7 cellular contexts compared by ENCODE assay signal in genomic region chr20:50768991-50769390, GRCh38. TPM values are rescaled to one million over a fixed set of nuclear protein-coding genes. Genes with fewer than 3 reads are reported as not detected.
DNase-seq lines count a peak whose midpoint lies in the region; ATAC-seq, FAIRE-seq and TF ChIP-seq lines count a peak whose summit lies in the region.
"Not testable (repeated sequence)": the region's sequence is repeated elsewhere in the genome, so short reads cannot be mapped to it uniquely, and the experiment has no call there.

No MANE protein-coding gene starts in this region.

- WGBS in H9 (ENCODE audit: extremely low coverage, insufficient read length, low lambda C conversion rate) = no CpG with 5 or more reads among the region's 7 CpGs
- 33% methylated on average over 6 of the region's 7 CpGs for WGBS in GM12878 (ENCODE audit: insufficient coverage, insufficient replicate concordance, low lambda C conversion rate, missing lambda C conversion rate)
- 56 to 89% methylated on average over 2 to 5 of the region's 7 CpGs for WGBS in endodermal cell (ENCODE audit: insufficient coverage in 1 of 2, insufficient read length in 1 of 2), 2 experiments
- WGBS in HepG2 (ENCODE audit: low lambda C conversion rate) = 6% methylated on average over 7 of the region's 7 CpGs

- not testable (repeated sequence) for H3K14ac ChIP-seq in H9 (ENCODE audit: insufficient read depth, low read length)

- not testable (repeated sequence) for H3K27ac ChIP-seq in H9 (ENCODE audit: insufficient read length, low read depth, low read length); RWPE2 (ENCODE audit: poor library complexity, severe bottlenecking); GM12878 (ENCODE audit: control insufficient read depth, insufficient read depth); endodermal cell (ENCODE audit: low read depth, low read length); HepG2 (ENCODE audit: extremely low read length, insufficient read depth, low read length); upper lobe of right lung

- not testable (repeated sequence) for H2BK20ac ChIP-seq in H9 (ENCODE audit: low read depth, low read length, poor library complexity, severe bottlenecking)

- not testable (repeated sequence) for H3K18ac ChIP-seq in H9 (ENCODE audit: insufficient read length, low read depth, low read length)

- not testable (repeated sequence) for H4K8ac ChIP-seq in H9 (replicated peaks; ENCODE audit: insufficient read length, low read depth, low read length)

- not testable (repeated sequence) for H3K9me3 ChIP-seq in H9 (ENCODE audit: control insufficient read depth, low read depth, low read length); RWPE2 (ENCODE audit: severe bottlenecking); GM12878 (replicated peaks; ENCODE audit: control insufficient read depth, insufficient read depth, low read length); endodermal cell (ENCODE audit: control insufficient read depth, low read length); HepG2 (ENCODE audit: low read length); upper lobe of right lung

- intact Hi-C loops in GM12878 (cut with micrococcal nuclease; ENCODE audit: unreplicated experiment); HepG2 (cut with micrococcal nuclease; ENCODE audit: unreplicated experiment); posterior vena cava (cut with DNase I); upper lobe of right lung (cut with DNase I): not testable (repeated sequence)

- SMC1A ChIA-PET in GM12878 (lab: Charles Lee; ENCODE audit: uncharacterized antibody, unreplicated experiment) = not testable (repeated sequence)

- TF ChIP-seq RAD21 in GM12878 (IDR thresholded peaks at IDR 0.05; ENCODE audit: insufficient read depth, low read depth, low read length); HepG2 (CRISPR knock-in tag; IDR thresholded peaks at IDR 0.05): not testable (repeated sequence)

- not testable (repeated sequence) for H3K23me2 ChIP-seq in H9 (ENCODE audit: insufficient read length, low read depth, low read length, poor library complexity, severe bottlenecking)

- not testable (repeated sequence) for H3K9ac ChIP-seq in H9 (ENCODE audit: extremely low read depth, insufficient read length, low read length); GM12878 (ENCODE audit: control insufficient read depth, insufficient read depth, low read length); endodermal cell (ENCODE audit: extremely low read depth, low read length, poor library complexity, severe bottlenecking)
- peak overlapping the region; percentile 28; the same call in 1 of the 2 replicates for H3K9ac ChIP-seq in HepG2 (ENCODE audit: insufficient read depth, low read depth, low read length)

- H3K36me3 Mint-ChIP-seq in H9 (ENCODE audit: insufficient read depth in 1 of 3, low read depth in 3 of 3); endodermal cell (ENCODE audit: low read depth): not testable (repeated sequence)

- H2BK12ac ChIP-seq in H9 (ENCODE audit: insufficient read length, low read depth, low read length) = not testable (repeated sequence)

- TF ChIP-seq POLR2A in GM12878 (IDR thresholded peaks at IDR 0.05; ENCODE audit: low read depth, low read length); HepG2 (IDR thresholded peaks at IDR 0.05; ENCODE audit: insufficient read depth in 1 of 2, low read depth in 2 of 2, low read length in 2 of 2): not testable (repeated sequence)

- not testable (repeated sequence) for H3K27ac Mint-ChIP-seq in H9, endodermal cell

- in situ Hi-C loops in GM12878 (cut with MboI); HepG2 (cut with HindIII; ENCODE audit: extremely low pct_ligation_motif_present, low pct_unique_long_range_greater_than_20kb): not testable (repeated sequence)

- not testable (repeated sequence) for H2AK5ac ChIP-seq in H9 (ENCODE audit: insufficient read length, low read length)

- not testable (repeated sequence) for H3K4me1 ChIP-seq in H9 (ENCODE audit: insufficient read depth, low read length); GM12878 (ENCODE audit: control insufficient read depth, insufficient read depth, low read length); endodermal cell (ENCODE audit: control insufficient read depth, insufficient read depth, low read length); upper lobe of right lung
- peaks cover 13% of the 10 kb centered on the region for H3K4me1 ChIP-seq in RWPE2 (ENCODE audit: insufficient read depth, poor library complexity, severe bottlenecking)
- H3K4me1 ChIP-seq in HepG2 (ENCODE audit: insufficient read depth, low read length) = peaks cover 61% of the 10 kb centered on the region

- DNase-seq in H9 (peak; percentile 33), RWPE2 (ENCODE audit: low spot score) (peak; percentile 63), endodermal cell (peak; percentile 67), posterior vena cava (ENCODE audit: low spot score) (peak; percentile 8), upper lobe of right lung (peak; percentile 31)
- not testable (repeated sequence) for DNase-seq in GM12878 (ENCODE audit: low read depth, low spot score); HepG2 (ENCODE audit: low spot score)

- H4K5ac ChIP-seq in H9 (ENCODE audit: insufficient read length, low read depth, low read length) = not testable (repeated sequence)

- not testable (repeated sequence) for H2AFZ ChIP-seq in H9 (ENCODE audit: low read length); GM12878 (ENCODE audit: control insufficient read depth, low read depth, low read length)
- H2AFZ ChIP-seq in HepG2 (ENCODE audit: low read length) = peak overlapping the region; percentile 66

- not testable (repeated sequence) for H4K20me1 ChIP-seq in H9 (ENCODE audit: control insufficient read depth, insufficient read depth, insufficient read length); GM12878 (ENCODE audit: control insufficient read depth, insufficient read depth); HepG2 (ENCODE audit: insufficient read depth, low read length)

- not testable (repeated sequence) for H3K4me2 ChIP-seq in H9 (ENCODE audit: insufficient read depth, insufficient read length, low read length); GM12878 (ENCODE audit: control insufficient read depth, insufficient read depth)
- H3K4me2 ChIP-seq in HepG2 (ENCODE audit: low read depth, low read length) = peak overlapping the region; percentile 77

- not testable (repeated sequence) for H3K9me3 Mint-ChIP-seq in H9, endodermal cell

- H4K91ac ChIP-seq in H9 (ENCODE audit: insufficient read length, low read depth, low read length) = not testable (repeated sequence)

- H3K4me3 Mint-ChIP-seq in H9, endodermal cell: not testable (repeated sequence)

- not testable (repeated sequence) for H3K36me3 ChIP-seq in RWPE2 (ENCODE audit: low read depth); GM12878 (ENCODE audit: control insufficient read depth in 2 of 2, insufficient read depth in 2 of 2, low read length in 1 of 2); endodermal cell (ENCODE audit: control insufficient read depth, insufficient read depth, low read length); HepG2 (replicated peaks in 1 of 2; ENCODE audit: control insufficient read depth in 1 of 2, insufficient read depth in 2 of 2, low read length in 2 of 2); upper lobe of right lung

- RAD21 ChIA-PET in GM12878 (lab: Charles Lee; ENCODE audit: unreplicated experiment) = not testable (repeated sequence)

- H3K79me1 ChIP-seq in H9 (ENCODE audit: insufficient read depth, low read depth, low read length, poor library complexity, severe bottlenecking) = not testable (repeated sequence)

- ATAC-seq in RWPE2 (ENCODE audit: low read depth) = peak; percentile 15; the same call in 1 of the 3 replicates
- peak; percentile 37; the same call in 2 of the 3 replicates for ATAC-seq in GM12878
- ATAC-seq in HepG2 = peak; percentile 54
- ATAC-seq in upper lobe of right lung = not testable (repeated sequence)

- POLR2A ChIA-PET in GM12878 (lab: Charles Lee) = not testable (repeated sequence)
- POLR2A ChIA-PET in HepG2 (lab: Yijun Ruan, JAX) = interaction anchor here (0.8 to 1.5 kb wide), 2 partner anchors 22 to 25 kb away, joined by 3 to 4 read pairs; no protein-coding TSS in a partner anchor

- TF ChIP-seq CTCF in H9 (conservative IDR thresholded peaks at IDR 0.05); RWPE2 (IDR thresholded peaks at IDR 0.05; ENCODE audit: poor library complexity, severe bottlenecking); GM12878 (IDR thresholded peaks at IDR 0.05 in 2 of 3, conservative IDR thresholded peaks at IDR 0.05 in 1 of 3; ENCODE audit: control insufficient read depth in 2 of 3, extremely low read depth in 1 of 3, insufficient read depth in 1 of 3, low read depth in 3 of 3, low read length in 3 of 3); HepG2 (CRISPR knock-in tag; IDR thresholded peaks at IDR 0.05); upper lobe of right lung (IDR thresholded peaks at IDR 0.05): not testable (repeated sequence)
- peak; percentile 20 for TF ChIP-seq CTCF in endodermal cell (conservative IDR thresholded peaks at IDR 0.05)

- not testable (repeated sequence) for H3T11ph ChIP-seq in H9 (ENCODE audit: low read length)

- H3K4me3 ChIP-seq in RWPE2 (ENCODE audit: severe bottlenecking); GM12878; endodermal cell (ENCODE audit: low read length); upper lobe of right lung: not testable (repeated sequence)
- peak overlapping the region in 2 of 3 experiments; percentile 5 to 54; a peak in 3 of 6 replicates for H3K4me3 ChIP-seq in HepG2 (replicated peaks in 1 of 3; ENCODE audit: insufficient read depth in 1 of 3, low read depth in 2 of 3, low read length in 3 of 3)

- H3K27me3 Mint-ChIP-seq in H9 (ENCODE audit: low read depth); endodermal cell (ENCODE audit: insufficient read depth): not testable (repeated sequence)

- not testable (repeated sequence) for H3K56ac ChIP-seq in H9 (ENCODE audit: insufficient read length, low read depth, low read length)

- FAIRE-seq in GM12878 (lab: Jason Lieb, UNC) (peak; percentile 72), HepG2 (lab: Jason Lieb, UNC) (peak; percentile 18)

- not testable (repeated sequence) for H2BK5ac ChIP-seq in H9 (ENCODE audit: insufficient read length, low read length)

- TF ChIP-seq EP300 in GM12878 (IDR thresholded peaks at IDR 0.05; ENCODE audit: borderline replicate concordance in 1 of 2, control insufficient read depth in 1 of 2, low read depth in 2 of 2, low read length in 2 of 2); HepG2 (IDR thresholded peaks at IDR 0.05; ENCODE audit: low read depth in 2 of 2, low read length in 2 of 2); HepG2 (CRISPR knock-in tag; IDR thresholded peaks at IDR 0.05; ENCODE audit: borderline replicate concordance): not testable (repeated sequence)

- not testable (repeated sequence) for H3K79me2 ChIP-seq in H9 (ENCODE audit: insufficient read depth, low read length); GM12878 (ENCODE audit: control insufficient read depth, insufficient read depth, low read length); HepG2 (ENCODE audit: insufficient read depth, low read length)

- CTCF ChIA-PET in GM12878 (lab: Yijun Ruan, JAX) = interaction anchor here (1.0 kb wide), 1 partner anchor 21 kb away, joined by 3 read pairs; no protein-coding TSS in a partner anchor
- CTCF ChIA-PET in HepG2 (lab: Yijun Ruan, JAX; ENCODE audit: low intra/inter-chr PET ratio, low total read pairs) = not testable (repeated sequence)

- not testable (repeated sequence) for BruUV-seq in GM12878 (replicated peaks; lab: Mats Ljungman, UMichigan); HepG2 (replicated peaks; lab: Mats Ljungman, UMichigan)

- H3K23ac ChIP-seq in H9 (ENCODE audit: insufficient read length, low read depth, low read length) = not testable (repeated sequence)

- peaks cover 19 to 27% of the 10 kb centered on the region in 2 experiments for H3K4me1 Mint-ChIP-seq in H9
- peaks cover 19% of the 10 kb centered on the region for H3K4me1 Mint-ChIP-seq in endodermal cell

- H3K4ac ChIP-seq in H9 (ENCODE audit: low read depth, low read length) = not testable (repeated sequence)

- H3K27me3 ChIP-seq in H9 (ENCODE audit: insufficient read depth, low read length); RWPE2 (ENCODE audit: insufficient read depth, poor library complexity, severe bottlenecking); GM12878 (replicated peaks in 1 of 2; ENCODE audit: control insufficient read depth in 2 of 2, insufficient read depth in 2 of 2, low read length in 1 of 2); endodermal cell (ENCODE audit: control insufficient read depth, insufficient read depth, low read length, poor library complexity, severe bottlenecking); HepG2 (ENCODE audit: control insufficient read depth in 1 of 2, insufficient read depth in 2 of 2, low read length in 2 of 2); upper lobe of right lung: not testable (repeated sequence)

- H2BK15ac ChIP-seq in H9 (ENCODE audit: low read depth, low read length) = not testable (repeated sequence)

- not testable (repeated sequence) for H2BK120ac ChIP-seq in H9 (ENCODE audit: low read depth, low read length, poor library complexity, severe bottlenecking)

RNA-seq across cellular contexts. Expression of gene BCAS4, which starts 25.9 kb away (rescaled TPM):
- total RNA-seq in H9 (2021) (16.9 and 21.4 TPM in 2 replicates), GM12878 (2014; rRNA removed) (196 and 212 TPM in 2 replicates), GM12878 (2014; rRNA removed; fragmentation: Illumina TruSeq; extraction: Trizol) (30.7 and 40.4 TPM in 2 replicates), GM12878 (2021) (84.3 and 90.1 TPM in 2 replicates), endodermal cell (10 to 100 TPM in 1 of 2 donors, 1 to 10 TPM in 1; 9.5 to 25.2 TPM), HepG2 (2016; rRNA removed; fragmentation: Illumina TruSeq; extraction: Trizol) (5.9 and 7.2 TPM in 2 replicates), posterior vena cava (1 to 10 TPM; 2.1 to 2.7 TPM), upper lobe of right lung (4.3 TPM)
- 33.2 and 41.2 TPM in 2 replicates for total RNA-seq in GM12878 (2013; cell fraction: nucleolus; rRNA removed)
- polyA plus RNA-seq in GM12878 (2011; ENCODE audit: low read depth) = 197 TPM
- polyA plus RNA-seq in GM12878 (2011; rRNA removed) (21.8 and 31.5 TPM in 2 replicates), GM12878 (2014; fragmentation: Illumina TruSeq; extraction: Trizol) (19.5 and 30.1 TPM in 2 replicates), GM12878 (2014; fragmentation: Nextera tagmentation; extraction: Ambion mirVana) (10 to 100 TPM; 14.8 to 34.2 TPM), GM12878 (2014; rRNA removed) (214 and 266 TPM in 2 replicates), GM12878 (2016; fragmentation: Nextera tagmentation; extraction: Ambion mirVana) (100 to 1,000 TPM; 127 to 132 TPM), HepG2 (2011; rRNA removed) (7.9 and 8.0 TPM in 2 replicates)
- polyA plus RNA-seq in GM12878 (2011; cell fraction: cytosol; rRNA removed) = 28.9 and 69.9 TPM in 2 replicates
- polyA plus RNA-seq in GM12878 (2011; cell fraction: nucleus; rRNA removed) = 43.0 and 45.6 TPM in 2 replicates
- 87.8 and 101 TPM in 2 replicates for polyA plus RNA-seq in GM12878 (2012)
- 13.5 and 16.0 TPM in 2 replicates for polyA minus RNA-seq in GM12878 (2011; rRNA and poly(A)+ RNA removed)
- 5.9 and 7.5 TPM in 2 replicates for polyA minus RNA-seq in GM12878 (2011; cell fraction: cytosol; rRNA and poly(A)+ RNA removed)
- polyA minus RNA-seq in GM12878 (2011; cell fraction: nucleus; rRNA and poly(A)+ RNA removed) = 13.7 and 22.7 TPM in 2 replicates
- 10.0 TPM for polyA plus RNA-seq in endodermal cell (2013, experiment 1 of 2)
- polyA plus RNA-seq in endodermal cell (2013, experiment 2 of 2) = 10.5 TPM
- total RNA-seq in HepG2 (2016; cell fraction: cytosol; rRNA removed; fragmentation: Illumina TruSeq; extraction: Trizol; ENCODE audit: low read depth) = 3.6 and 4.1 TPM in 2 replicates
- 7.0 and 8.2 TPM in 2 replicates for total RNA-seq in HepG2 (2016; cell fraction: insoluble cytoplasmic fraction; rRNA removed; fragmentation: Illumina TruSeq; extraction: Trizol)
- 6.0 and 7.8 TPM in 2 replicates for total RNA-seq in HepG2 (2016; cell fraction: membrane; rRNA removed; fragmentation: Illumina TruSeq; extraction: Trizol)
- total RNA-seq in HepG2 (2016; cell fraction: nucleus; rRNA removed; fragmentation: Illumina TruSeq; extraction: Trizol) = 3.0 and 4.1 TPM in 2 replicates
- polyA plus RNA-seq in HepG2 (2011; cell fraction: cytosol; rRNA removed) = 6.7 and 10.5 TPM in 2 replicates
- 4.6 and 7.3 TPM in 2 replicates for polyA plus RNA-seq in HepG2 (2011; cell fraction: nucleus; rRNA removed)
- polyA plus RNA-seq in HepG2 (2012) = 3.8 and 5.2 TPM in 2 replicates
- 6.8 and 7.0 TPM in 2 replicates for polyA plus RNA-seq in HepG2 (2016; cell fraction: cytosol; fragmentation: Illumina TruSeq; extraction: Trizol; ENCODE audit: low read depth)
- polyA plus RNA-seq in HepG2 (2016; cell fraction: insoluble cytoplasmic fraction; fragmentation: Illumina TruSeq; extraction: Trizol; ENCODE audit: low read depth) = 6.9 and 7.1 TPM in 2 replicates
- polyA plus RNA-seq in HepG2 (2016; cell fraction: membrane; fragmentation: Illumina TruSeq; extraction: Trizol; ENCODE audit: low read depth) = 5.1 and 6.4 TPM in 2 replicates
- polyA plus RNA-seq in HepG2 (2016; cell fraction: nucleus; fragmentation: Illumina TruSeq; extraction: Trizol; ENCODE audit: insufficient read depth, low read depth) = 3.6 and 6.6 TPM in 2 replicates
- 0.07 and 10.0 TPM in 2 replicates for polyA minus RNA-seq in HepG2 (2011; rRNA and poly(A)+ RNA removed; ENCODE audit: low replicate concordance)
- 2.9 and 4.1 TPM in 2 replicates for polyA minus RNA-seq in HepG2 (2011; cell fraction: cytosol; rRNA and poly(A)+ RNA removed)
- 2.9 and 4.1 TPM in 2 replicates for polyA minus RNA-seq in HepG2 (2011; cell fraction: nucleus; rRNA and poly(A)+ RNA removed)

RNA-seq across cellular contexts. Expression of gene PARD6B, which starts 37.6 kb away (rescaled TPM):
- total RNA-seq in H9 (2021) (27.4 and 31.7 TPM in 2 replicates), GM12878 (2014; rRNA removed) (2.1 and 2.6 TPM in 2 replicates), GM12878 (2014; rRNA removed; fragmentation: Illumina TruSeq; extraction: Trizol) (3.0 and 3.1 TPM in 2 replicates), GM12878 (2021) (4.3 and 4.7 TPM in 2 replicates), endodermal cell (10 to 100 TPM; 29.0 to 36.7 TPM), HepG2 (2016; rRNA removed; fragmentation: Illumina TruSeq; extraction: Trizol) (22.2 and 26.6 TPM in 2 replicates), posterior vena cava (1 to 10 TPM; 1.0 to 1.4 TPM), upper lobe of right lung (43.2 TPM)
- total RNA-seq in GM12878 (2013; cell fraction: nucleolus; rRNA removed) = 5.4 and 5.5 TPM in 2 replicates
- polyA plus RNA-seq in GM12878 (2011; ENCODE audit: low read depth) = 0.54 TPM
- polyA plus RNA-seq in GM12878 (2011; rRNA removed) (1.3 and 2.6 TPM in 2 replicates), GM12878 (2014; fragmentation: Illumina TruSeq; extraction: Trizol) (0.65 and 1.1 TPM in 2 replicates), GM12878 (2014; fragmentation: Nextera tagmentation; extraction: Ambion mirVana) (1 to 10 TPM in 1 of 2 experiments, under 1 TPM in 1; 0.57 to 1.9 TPM), GM12878 (2014; rRNA removed) (0.85 and 0.86 TPM in 2 replicates), GM12878 (2016; fragmentation: Nextera tagmentation; extraction: Ambion mirVana) (1 to 10 TPM; 2.5 to 3.0 TPM), HepG2 (2011; rRNA removed) (6.0 and 6.9 TPM in 2 replicates)
- 0.57 and 0.67 TPM in 2 replicates for polyA plus RNA-seq in GM12878 (2011; cell fraction: cytosol; rRNA removed)
- polyA plus RNA-seq in GM12878 (2011; cell fraction: nucleus; rRNA removed) = 0.55 and 0.63 TPM in 2 replicates
- 0.60 and 0.88 TPM in 2 replicates for polyA plus RNA-seq in GM12878 (2012)
- 1.2 and 1.8 TPM in 2 replicates for polyA minus RNA-seq in GM12878 (2011; rRNA and poly(A)+ RNA removed)
- polyA minus RNA-seq in GM12878 (2011; cell fraction: cytosol; rRNA and poly(A)+ RNA removed) = 1.2 and 1.6 TPM in 2 replicates
- polyA minus RNA-seq in GM12878 (2011; cell fraction: nucleus; rRNA and poly(A)+ RNA removed) = 0.73 and 1.1 TPM in 2 replicates
- 5.8 TPM for polyA plus RNA-seq in endodermal cell (2013, experiment 1 of 2)
- 7.0 TPM for polyA plus RNA-seq in endodermal cell (2013, experiment 2 of 2)
- 1.9 TPM in 2 replicates for total RNA-seq in HepG2 (2016; cell fraction: cytosol; rRNA removed; fragmentation: Illumina TruSeq; extraction: Trizol; ENCODE audit: low read depth)
- total RNA-seq in HepG2 (2016; cell fraction: insoluble cytoplasmic fraction; rRNA removed; fragmentation: Illumina TruSeq; extraction: Trizol) = 21.4 and 26.1 TPM in 2 replicates
- total RNA-seq in HepG2 (2016; cell fraction: membrane; rRNA removed; fragmentation: Illumina TruSeq; extraction: Trizol) = 10.5 and 11.8 TPM in 2 replicates
- 12.5 and 14.9 TPM in 2 replicates for total RNA-seq in HepG2 (2016; cell fraction: nucleus; rRNA removed; fragmentation: Illumina TruSeq; extraction: Trizol)
- 2.8 and 4.1 TPM in 2 replicates for polyA plus RNA-seq in HepG2 (2011; cell fraction: cytosol; rRNA removed)
- 2.6 and 3.1 TPM in 2 replicates for polyA plus RNA-seq in HepG2 (2011; cell fraction: nucleus; rRNA removed)
- 4.6 and 4.9 TPM in 2 replicates for polyA plus RNA-seq in HepG2 (2012)
- polyA plus RNA-seq in HepG2 (2016; cell fraction: cytosol; fragmentation: Illumina TruSeq; extraction: Trizol; ENCODE audit: low read depth) = 0.35 and 0.57 TPM in 2 replicates
- 8.8 and 9.1 TPM in 2 replicates for polyA plus RNA-seq in HepG2 (2016; cell fraction: insoluble cytoplasmic fraction; fragmentation: Illumina TruSeq; extraction: Trizol; ENCODE audit: low read depth)
- 2.6 and 2.7 TPM in 2 replicates for polyA plus RNA-seq in HepG2 (2016; cell fraction: membrane; fragmentation: Illumina TruSeq; extraction: Trizol; ENCODE audit: low read depth)
- 13.0 and 13.3 TPM in 2 replicates for polyA plus RNA-seq in HepG2 (2016; cell fraction: nucleus; fragmentation: Illumina TruSeq; extraction: Trizol; ENCODE audit: insufficient read depth, low read depth)
- polyA minus RNA-seq in HepG2 (2011; rRNA and poly(A)+ RNA removed; ENCODE audit: low replicate concordance) = 3.1 and 8.3 TPM in 2 replicates
- polyA minus RNA-seq in HepG2 (2011; cell fraction: cytosol; rRNA and poly(A)+ RNA removed) = 22.0 and 24.4 TPM in 2 replicates
- 10.6 and 14.4 TPM in 2 replicates for polyA minus RNA-seq in HepG2 (2011; cell fraction: nucleus; rRNA and poly(A)+ RNA removed)
